ENCODE assay signal across 31 cellular contexts in the genomic region with DNA sequence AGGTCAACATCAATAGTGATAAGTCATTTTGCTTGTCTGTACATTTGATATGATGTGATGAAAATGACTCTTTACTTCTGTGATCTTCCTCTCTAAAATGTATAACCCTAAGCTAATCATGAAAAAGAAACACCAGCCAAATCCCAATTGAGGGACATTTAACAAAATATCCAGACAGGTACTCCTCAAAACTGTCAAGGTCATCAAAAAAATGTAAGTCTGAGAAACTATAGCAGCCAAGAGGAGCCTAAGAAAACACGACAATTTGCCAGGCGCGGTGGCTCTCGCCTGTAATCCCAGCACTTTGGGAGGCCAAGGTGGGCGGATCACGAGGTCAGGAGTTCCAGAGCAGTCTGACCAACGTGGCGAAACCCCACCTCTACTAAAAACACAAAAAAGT.
"Had no signal": no experiment of that assay in that cellular context is flagged by ENCODE, and none has a peak within 500 bp of the region (broad histone marks: within the 10 kb centered on the region; RNA-seq: fewer than 3 reads in every experiment).

No MANE protein-coding gene starts in this region.

- DNase-seq: activated effector memory CD4-positive, alpha-beta T cell treated with anti-CD3 and anti-CD28 coated beads, Interleukin-2, amount 50 U/mL, for 16 hours; activated effector memory CD4-positive, alpha-beta T cell treated with Interleukin-2 at 50 U/mL for 16 hours; activated gamma-delta T cell; activated gamma-delta T cell treated with Interleukin-2 at 50 U/mL for 16 hours; activated naive CD4-positive, alpha-beta T cell; activated naive CD4-positive, alpha-beta T cell treated with anti-CD3 and anti-CD28 coated beads for 36 hours; activated naive CD4-positive, alpha-beta T cell treated with anti-CD3 and anti-CD28 coated beads, Interleukin-2, amount 10 ng/mL, durations not matched to agents 7 days and 5 days; activated naive CD4-positive, alpha-beta T cell treated with anti-CD3 and anti-CD28 coated beads, Interleukin-2, amount 50 U/mL, for 16 hours; activated naive CD4-positive, alpha-beta T cell treated with Interleukin-2 at 50 U/mL for 16 hours; activated naive CD8-positive, alpha-beta T cell treated with anti-CD3 and anti-CD28 coated beads for 36 hours; activated naive CD8-positive, alpha-beta T cell treated with anti-CD3 and anti-CD28 coated beads, Interleukin-2, amount 10 ng/mL, durations not matched to agents 7 days and 5 days; activated naive CD8-positive, alpha-beta T cell treated with anti-CD3 and anti-CD28 coated beads, Interleukin-2, amount 50 U/mL, for 24 hours; activated T-cell treated with anti-CD3 and anti-CD28 coated beads, Interleukin-2, amount 50 U/mL, for 24 hours; activated T-cell treated with anti-CD3 and anti-CD28 coated beads, Interleukin-2, amount 50 U/mL, for 4 hours; activated T-cell treated with anti-CD3 and anti-CD28 coated beads, Interleukin-2, amount 50 U/mL, for 48 hours; activated T-cell treated with anti-CD3 and anti-CD28 coated beads, Interleukin-2, amount 50 U/mL, for 72 hours; adrenal gland; amniotic stem cell; anterior cingulate cortex; aorta; body of pancreas; brain microvascular endothelial cell; central memory CD4-positive, alpha-beta T cell; cerebellar nuclear complex had no signal

- H3K27me3 ChIP-seq: adrenal gland, ascending aorta, body of pancreas, brain microvascular endothelial cell, breast epithelium, cardiac muscle cell had no signal

- H3K27ac ChIP-seq: adrenal gland, ascending aorta, body of pancreas, brain microvascular endothelial cell, breast epithelium, cardiac muscle cell had no signal

- H3K9me3 ChIP-seq: adrenal gland, ascending aorta, body of pancreas, breast epithelium had no signal

- H3K4me1 ChIP-seq: adrenal gland, ascending aorta, body of pancreas, breast epithelium had no signal

- FAIRE-seq: astrocyte, bronchial epithelial cell had no signal

- ATAC-seq: activated naive CD4-positive, alpha-beta T cell treated with anti-CD3 and anti-CD28 coated beads, Interleukin-2, amount 50 U/mL, for 72 hours; activated naive CD8-positive, alpha-beta T cell treated with anti-CD3 and anti-CD28 coated beads, Interleukin-2, amount 50 U/mL, for 24 hours; activated T-cell treated with anti-CD3 and anti-CD28 coated beads, Interleukin-2, amount 50 U/mL, for 4 hours; activated T-cell treated with anti-CD3 and anti-CD28 coated beads, Interleukin-2, amount 50 U/mL, for 72 hours; activated T-helper 17 cell treated with anti-CD3 and anti-CD28 coated beads, Interleukin-2, amount 50 U/mL, for 72 hours; body of pancreas had no signal

- H3K4me3 ChIP-seq: adrenal gland, ascending aorta, body of pancreas, breast epithelium, cardiac muscle cell had no signal

- H3K36me3 ChIP-seq: adrenal gland, ascending aorta, brain microvascular endothelial cell, breast epithelium, cardiac muscle cell had no signal
